ENCODE assay signal across 1 cellular context in genomic region chr11:37721485-37721884, GRCh38.
TF ChIP-seq lines count a peak whose summit lies in the region.

No MANE protein-coding gene starts in this region.

TF ChIP-seq in SK-N-SH, 30 proteins besides CTCF, POLR2A, EP300 and RAD21 (continued from another document):
- no peak for TF ChIP-seq ZBTB33 (IDR thresholded peaks at IDR 0.05; ENCODE audit: borderline replicate concordance, low read depth)
- no peak for TF ChIP-seq YY1 (IDR thresholded peaks at IDR 0.05; ENCODE audit: low read depth)
- no peak for TF ChIP-seq GATA2 (CRISPR knock-in tag; IDR thresholded peaks at IDR 0.05)
- peak; percentile 85 for TF ChIP-seq JUND (IDR thresholded peaks at IDR 0.05)
- no peak for TF ChIP-seq FOXJ3 (CRISPR knock-in tag; IDR thresholded peaks at IDR 0.05)
- TF ChIP-seq SMC3 (IDR thresholded peaks at IDR 0.05; ENCODE audit: low read depth, low read length): no peak
- no peak for TF ChIP-seq NRF1 (IDR thresholded peaks at IDR 0.05; ENCODE audit: low read depth, low read length)
- no peak for TF ChIP-seq POLR2AphosphoS5 (IDR thresholded peaks at IDR 0.05; ENCODE audit: low read depth, low read length)
- TF ChIP-seq TCF12 (IDR thresholded peaks at IDR 0.05): peak; percentile 59
- TF ChIP-seq ELF1 (IDR thresholded peaks at IDR 0.05): no peak
- peak; percentile 8; the same call in 1 of the 2 replicates for TF ChIP-seq NFIC (IDR thresholded peaks at IDR 0.05; ENCODE audit: borderline replicate concordance)
- TF ChIP-seq EZH2phosphoT487 (IDR thresholded peaks at IDR 0.05; ENCODE audit: borderline replicate concordance, low read depth): no peak
- TF ChIP-seq FOSL2 (IDR thresholded peaks at IDR 0.05; ENCODE audit: borderline replicate concordance, low read depth): peak; percentile 65; the same call in 1 of the 2 replicates
- TF ChIP-seq MXI1 (IDR thresholded peaks at IDR 0.05; ENCODE audit: low read depth, low read length): no peak
- peak; percentile 28; the same call in 1 of the 2 replicates for TF ChIP-seq TEAD4 (IDR thresholded peaks at IDR 0.05; ENCODE audit: borderline replicate concordance, insufficient read depth)
